ENCODE assay signal across 9 cellular contexts in genomic region chr12:76765598-76765997, GRCh38. TPM values are rescaled to one million over a fixed set of nuclear protein-coding genes. Genes with fewer than 3 reads are reported as not detected.
DNase-seq lines count a peak whose midpoint lies in the region; ATAC-seq, FAIRE-seq and TF ChIP-seq lines count a peak whose summit lies in the region.
"Had no signal": no experiment of that assay in that cellular context is flagged by ENCODE, and none has a peak within 500 bp of the region (broad histone marks: within the 10 kb centered on the region; RNA-seq: fewer than 3 reads in every experiment).

No MANE protein-coding gene starts in this region.

- no peaks in the 10 kb centered on the region for H3K27me3 ChIP-seq in muscle layer of duodenum (ENCODE audit: low read depth, low read length)
- H3K27me3 ChIP-seq: adrenal gland had no signal

- DNase-seq in A549 (ENCODE audit: low read depth in 1 of 2, low spot score in 1 of 2) (no peak), HFFc6 (no peak), astrocyte of the spinal cord (ENCODE audit: low read depth, low spot score) (no peak)
- DNase-seq: adrenal gland had no signal

- H3K4me3 ChIP-seq in A549 (no peak overlapping the region), astrocyte of the spinal cord (ENCODE audit: low read depth, low read length) (peak overlapping the region; percentile 70), muscle layer of duodenum (ENCODE audit: low read depth in 1 of 2, low read length in 2 of 2) (peak overlapping the region; percentile 83 to 85)

- peaks cover 1% of the 10 kb centered on the region for H3K27me3 Mint-ChIP-seq in HFFc6 (ENCODE audit: insufficient read depth)

- H3K4me2 ChIP-seq in A549, result peak overlapping the region; percentile 80

- H3K4me1 Mint-ChIP-seq in HFFc6 (ENCODE audit: low read depth), result peaks cover 50% of the 10 kb centered on the region

- TF ChIP-seq EP300 in A549 (IDR thresholded peaks at IDR 0.05), result no peak

- POLR2A ChIA-PET in A549 (lab: Yijun Ruan, JAX), result no interaction called here

- H3K36me3 ChIP-seq in muscle layer of duodenum (ENCODE audit: control insufficient read depth in 1 of 2, insufficient read depth in 2 of 2, low read length in 2 of 2), result peaks cover 0 to 3% of the 10 kb centered on the region in 2 donors
- H3K36me3 ChIP-seq: adrenal gland had no signal

- no peak for TF ChIP-seq POLR2A in A549 (IDR thresholded peaks at IDR 0.05; ENCODE audit: low read length)

- no peaks in the 10 kb centered on the region for H3K9me3 ChIP-seq in A549
- H3K9me3 ChIP-seq in muscle layer of duodenum (ENCODE audit: control insufficient read depth in 1 of 2, low read length in 2 of 2), result no peaks in the 10 kb centered on the region
- H3K9me3 ChIP-seq: adrenal gland had no signal

- H3K27ac ChIP-seq in A549 (no peak overlapping the region), muscle layer of duodenum (ENCODE audit: low read length) (peak overlapping the region; percentile 87)

- H3K4me3 Mint-ChIP-seq in HFFc6, result peak overlapping the region; percentile 94

- 91% methylated on average over 6 of the region's 6 CpGs for WGBS in A549 (ENCODE audit: missing lambda C conversion rate)

- CTCF ChIA-PET in A549 (lab: Yijun Ruan, JAX), result interaction anchor here (0.8 to 2.2 kb wide), 3 partner anchors 25 to 144 kb away, joined by 3 to 8 read pairs (median 4); no protein-coding TSS in a partner anchor

- 0 out of 3 replicates have a peak, but pooled peaks cover 14% of the 10 kb centered on the region for H3K4me1 ChIP-seq in A549
- H3K4me1 ChIP-seq in muscle layer of duodenum (ENCODE audit: control insufficient read depth in 1 of 2, insufficient read depth in 2 of 2, low read length in 2 of 2), result peaks cover 6 to 39% of the 10 kb centered on the region in 2 donors

- no peaks in the 10 kb centered on the region for H3K9me3 Mint-ChIP-seq in HFFc6

- H3K36me3 Mint-ChIP-seq in HFFc6 (ENCODE audit: low read depth), result peaks cover 3% of the 10 kb centered on the region; the same call in 1 of the 2 replicates

- H3K27ac Mint-ChIP-seq in HFFc6, result peak overlapping the region; percentile 96

- in situ Hi-C loops in astrocyte of the spinal cord (cut with HindIII; ENCODE audit: low sequenced_read_pairs), result no loop called here

- no peak for FAIRE-seq in A549 (lab: Jason Lieb, UNC)

- no peak for TF ChIP-seq RAD21 in A549 (conservative IDR thresholded peaks at IDR 0.05 in 1 of 2, IDR thresholded peaks at IDR 0.05 in 1 of 2)

- TF ChIP-seq CTCF in A549 (IDR thresholded peaks at IDR 0.05) (no peak), HFFc6 (IDR thresholded peaks at IDR 0.05) (no peak), astrocyte of the spinal cord (IDR thresholded peaks at IDR 0.05; ENCODE audit: low read depth, low read length) (no peak)

- ATAC-seq in A549 (no peak), GM19467 (IDR thresholded peaks at IDR 0.05; ENCODE audit: unreplicated experiment) (no peak), HG03432 (IDR thresholded peaks at IDR 0.05; ENCODE audit: unreplicated experiment) (no peak), HG02763 (IDR thresholded peaks at IDR 0.05; ENCODE audit: unreplicated experiment) (no peak), HG02852 (IDR thresholded peaks at IDR 0.05; ENCODE audit: unreplicated experiment) (no peak)

TF ChIP-seq in A549, 52 proteins besides CTCF, POLR2A, EP300 and RAD21:
- TF ChIP-seq SREBF2 (IDR thresholded peaks at IDR 0.05) (no peak), NFE2L2 (conservative IDR thresholded peaks at IDR 0.05; ENCODE audit: low read length) (no peak), CBX2 (IDR thresholded peaks at IDR 0.05; ENCODE audit: borderline replicate concordance, low read depth) (no peak), MYC (IDR thresholded peaks at IDR 0.05; ENCODE audit: borderline replicate concordance, low read length) (no peak), SMC3 (IDR thresholded peaks at IDR 0.05) (no peak), HDAC2 (IDR thresholded peaks at IDR 0.05) (no peak), ZC3H11A (IDR thresholded peaks at IDR 0.05) (no peak), ATOH8 (CRISPR knock-in tag; IDR thresholded peaks at IDR 0.05; ENCODE audit: low read depth) (no peak), CHD4 (IDR thresholded peaks at IDR 0.05; ENCODE audit: borderline replicate concordance) (no peak)
TF ChIP-seq in A549: peak in this region for 0.

RNA-seq across cellular contexts. Expression of gene ZDHHC17, which starts 1.7 kb away (rescaled TPM):
- polyA plus RNA-seq in A549 (2011; rRNA removed), result 49.2 and 54.8 TPM in 2 replicates
- polyA plus RNA-seq in A549 (2012; cell fraction: cytosol; rRNA removed), result 12.0 and 14.1 TPM in 2 replicates
- 25.1 and 49.2 TPM in 2 replicates for polyA plus RNA-seq in A549 (2012; cell fraction: nucleus; rRNA removed)
- 28.1 to 30.5 TPM (median 29.4 TPM) in 3 replicates for polyA plus RNA-seq in A549 (2017; fragmentation: RNase III; extraction: RNeasy Plus Mini Kit Qiagen cat#74134 plus additional on column Dnase treatment)
- polyA minus RNA-seq in A549 (2011; rRNA and poly(A)+ RNA removed), result 75.0 and 78.8 TPM in 2 replicates
- 10 to 100 TPM; 16.0 to 23.6 (median 19.2) TPM for total RNA-seq in HFFc6 (2021; fragmentation: NEBNext Ultra II Directional; extraction: Animal tissue kit (Norgen Biotek cat#: 25700))
